Comparison of ENCODE assay signal across 13 cellular contexts in genomic region chr10:18233775-18234174, GRCh38.
DNase-seq lines count a peak whose midpoint lies in the region; ATAC-seq and TF ChIP-seq lines count a peak whose summit lies in the region.
"Had no signal": no experiment of that assay in that cellular context is flagged by ENCODE, and none has a peak within 500 bp of the region (broad histone marks: within the 10 kb centered on the region; RNA-seq: fewer than 3 reads in every experiment).

No MANE protein-coding gene starts in this region.

- no TSS peak for BruUV-seq in A673 (replicated peaks; lab: Mats Ljungman, UMichigan)

- no peaks in the 10 kb centered on the region for H3K9me3 ChIP-seq in A673 (ENCODE audit: low read depth, low read length, poor library complexity, severe bottlenecking)
- no peaks in the 10 kb centered on the region for H3K9me3 ChIP-seq in Karpas-422 (ENCODE audit: low read length)

- no peak overlapping the region for H3K4me2 ChIP-seq in Karpas-422 (ENCODE audit: low read depth, low read length, poor library complexity, severe bottlenecking)

- H2AFZ ChIP-seq in Karpas-422 (ENCODE audit: low read length): no peak overlapping the region

- H3K4me3 ChIP-seq in A673 (ENCODE audit: low read depth, low read length, poor library complexity, severe bottlenecking) (no peak overlapping the region), Karpas-422 (ENCODE audit: low read length) (no peak overlapping the region), kidney epithelial cell (ENCODE audit: low read depth, low read length) (no peak overlapping the region)

- H3K27me3 ChIP-seq in A673 (replicated peaks; ENCODE audit: insufficient read depth, low read depth, low read length, poor library complexity) (no peaks in the 10 kb centered on the region), Karpas-422 (ENCODE audit: low read length) (no peaks in the 10 kb centered on the region; the same call in 1 of the 2 replicates), kidney epithelial cell (ENCODE audit: control insufficient read depth, insufficient read depth, low read length) (no peaks in the 10 kb centered on the region)

- POLR2A ChIA-PET in A673 (lab: Charles Lee; ENCODE audit: low non-redundant PET): no interaction called here

- no peaks in the 10 kb centered on the region for H4K20me1 ChIP-seq in Karpas-422 (ENCODE audit: insufficient read depth, low read depth, low read length)

- H3K9me2 ChIP-seq in Karpas-422 (replicated peaks; ENCODE audit: insufficient read depth, low read length): no peaks in the 10 kb centered on the region; the same call in 1 of the 2 replicates

- peaks cover 34% of the 10 kb centered on the region for H3K4me1 ChIP-seq in A673 (ENCODE audit: insufficient read depth, low read length, poor library complexity, severe bottlenecking)
- H3K4me1 ChIP-seq in Karpas-422 (ENCODE audit: low read length): no peaks in the 10 kb centered on the region

- CTCF ChIA-PET in A673 (lab: Charles Lee): interaction anchor here (1.1 kb wide), 1 partner anchor 17 kb away, joined by 3 read pairs; no protein-coding TSS in a partner anchor

- no peak for ATAC-seq in GM19395 (IDR thresholded peaks at IDR 0.05; ENCODE audit: unreplicated experiment)
- ATAC-seq in GM21723 (IDR thresholded peaks at IDR 0.05; ENCODE audit: unreplicated experiment): no peak
- ATAC-seq in GM21825 (IDR thresholded peaks at IDR 0.05; ENCODE audit: unreplicated experiment): no peak

- DNase-seq in A673 (ENCODE audit: low spot score) (no peak), Karpas-422 (peak; percentile 45), cerebellar cortex (ENCODE audit: low spot score) (peak; percentile 8), kidney epithelial cell (ENCODE audit: low read depth) (no peak), HK-2 (ENCODE audit: unreplicated experiment) (no peak)
- DNase-seq: activated CD4-positive, alpha-beta T cell treated with anti-CD3 and anti-CD28 coated beads, Interleukin-2, amount 10 ng/mL, durations not matched to agents 24 days and 14 days; activated naive CD4-positive, alpha-beta T cell treated with anti-CD3 and anti-CD28 coated beads, Interleukin-2, amount 10 ng/mL, durations not matched to agents 7 days and 5 days; AML-193; NCI-H2107; SHP77 treated with DMSO at 0.1 percent for 48 hours had no signal

- H3K36me3 ChIP-seq in A673 (ENCODE audit: insufficient read depth, low read length, poor library complexity, severe bottlenecking): peaks cover 4% of the 10 kb centered on the region
- no peaks in the 10 kb centered on the region for H3K36me3 ChIP-seq in Karpas-422 (ENCODE audit: insufficient read depth, low read length)
- no peaks in the 10 kb centered on the region for H3K36me3 ChIP-seq in kidney epithelial cell (ENCODE audit: control insufficient read depth, insufficient read depth, low read length)

- TF ChIP-seq CTCF in A673 (conservative IDR thresholded peaks at IDR 0.05; ENCODE audit: low read depth, low read length) (0 out of 2 replicates have a peak, but pooled peaks have one; percentile 20), kidney epithelial cell (IDR thresholded peaks at IDR 0.05; ENCODE audit: insufficient read depth, low read length, poor library complexity, severe bottlenecking) (peak; percentile 17)

- no peak overlapping the region for H3K27ac ChIP-seq in A673 (ENCODE audit: low read depth, low read length, poor library complexity, severe bottlenecking)
- H3K27ac ChIP-seq in Karpas-422 (ENCODE audit: low read length): no peak overlapping the region

- H3K9ac ChIP-seq in Karpas-422 (ENCODE audit: low read length): no peak overlapping the region

- intact Hi-C loops in A673 (cut with micrococcal nuclease; ENCODE audit: unreplicated experiment): no loop called here

- H3K79me2 ChIP-seq in Karpas-422 (ENCODE audit: low read length): no peaks in the 10 kb centered on the region

Comparison
In these comparisons a context has a peak if more than half of its experiments do, and no peak if none do; other contexts are left out.
1. DNase-seq: peak in Karpas-422 (single experiment) and cerebellar cortex (single experiment); none in A673 (single experiment), kidney epithelial cell (single experiment) and HK-2 (single experiment).